ENCODE assay signal across 19 cellular contexts in genomic region chr2:143787674-143788073, GRCh38.
"Had no signal": no experiment of that assay in that cellular context is flagged by ENCODE, and none has a peak within 500 bp of the region (broad histone marks: within the 10 kb centered on the region; RNA-seq: fewer than 3 reads in every experiment).

No MANE protein-coding gene starts in this region.

- H3K4me3 ChIP-seq: adrenal gland, lower lobe of right lung, pancreas, thyroid gland had no signal

- DNase-seq: activated CD4-positive, alpha-beta T cell treated with anti-CD3 and anti-CD28 coated beads, Interleukin-2, amount 50 U/mL, for 1 hour; activated CD8-positive, alpha-beta memory T cell treated with anti-CD3 and anti-CD28 coated beads, Interleukin-2, amount 50 U/mL, for 48 hours; activated effector memory CD4-positive, alpha-beta T cell treated with Interleukin-2 at 50 U/mL for 16 hours; activated naive CD4-positive, alpha-beta T cell treated with anti-CD3 and anti-CD28 coated beads, Interleukin-2, amount 50 U/mL, for 16 hours; activated T-cell treated with anti-CD3 and anti-CD28 coated beads, Interleukin-2, amount 50 U/mL, for 48 hours; adrenal gland; effector memory CD8-positive, alpha-beta T cell; foreskin melanocyte; glutamatergic neuron; hippocampal formation; left colon; lower lobe of right lung; pancreas; stimulated activated naive CD4-positive, alpha-beta T cell; thyroid gland had no signal

- H3K27ac Mint-ChIP-seq: effector memory CD8-positive, alpha-beta T cell; mesothelial cell of epicardium; natural killer cell treated with Interleukin-12 subunit alpha and Interleukin-12 subunit beta and Interleukin-15 and Interleukin-18, amount 100 ng/mL, for 72 hours; T-helper 1 cell treated with Interleukin-12 subunit alpha and Interleukin-12 subunit beta and Interleukin-4 antibody, amounts not matched to agents 30 μg/mL and 1 μg/mL, for 36 hours had no signal

- H3K4me1 ChIP-seq: adrenal gland, lower lobe of right lung, pancreas, thyroid gland had no signal

- H3K36me3 ChIP-seq: adrenal gland, lower lobe of right lung, neutrophil, pancreas, thyroid gland had no signal

- H3K9me3 Mint-ChIP-seq: effector memory CD8-positive, alpha-beta T cell had no signal

- H3K4me3 Mint-ChIP-seq: effector memory CD8-positive, alpha-beta T cell; mesothelial cell of epicardium; natural killer cell treated with Interleukin-12 subunit alpha and Interleukin-12 subunit beta and Interleukin-15 and Interleukin-18, amount 100 ng/mL, for 72 hours; T-helper 1 cell treated with Interleukin-12 subunit alpha and Interleukin-12 subunit beta and Interleukin-4 antibody, amounts not matched to agents 30 μg/mL and 1 μg/mL, for 36 hours had no signal

- H3K36me3 Mint-ChIP-seq: mesothelial cell of epicardium; natural killer cell treated with Interleukin-12 subunit alpha and Interleukin-12 subunit beta and Interleukin-15 and Interleukin-18, amount 100 ng/mL, for 72 hours had no signal

- H3K27me3 ChIP-seq: adrenal gland, neutrophil, pancreas, thyroid gland had no signal

- H3K9me3 ChIP-seq: adrenal gland, lower lobe of right lung, neutrophil, pancreas, thyroid gland had no signal

- H3K4me1 Mint-ChIP-seq: mesothelial cell of epicardium had no signal

- H3K27ac ChIP-seq: adrenal gland, lower lobe of right lung, neutrophil, pancreas, thyroid gland had no signal
